Comparison of ENCODE assay signal across 12 cellular contexts in the genomic region with DNA sequence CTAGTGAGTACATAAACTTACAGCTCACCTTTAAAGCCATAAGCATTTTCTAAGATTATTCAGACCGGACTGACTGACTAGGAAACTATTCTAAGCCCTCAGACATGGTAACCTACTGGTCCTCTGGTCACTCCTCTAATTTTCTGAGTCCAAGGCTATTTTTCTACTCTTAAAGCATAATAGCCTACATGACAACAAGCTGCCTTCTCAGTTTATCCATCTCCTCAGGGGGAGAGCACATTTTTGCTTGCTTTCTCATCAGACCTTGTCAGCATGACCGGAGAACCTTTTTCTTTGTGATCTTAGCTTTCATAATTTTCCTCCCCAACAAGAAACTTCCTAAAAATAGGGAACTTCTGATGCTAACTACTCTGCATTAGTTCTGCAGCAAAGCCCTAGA.
"Had no signal": no experiment of that assay in that cellular context is flagged by ENCODE, and none has a peak within 500 bp of the region (broad histone marks: within the 10 kb centered on the region; RNA-seq: fewer than 3 reads in every experiment).

No MANE protein-coding gene starts in this region.

- H3K4me1 ChIP-seq: esophagus muscularis mucosa, pancreas, tibial artery, vagina had no signal

- H3K27ac ChIP-seq: esophagus muscularis mucosa, pancreas, tibial artery, vagina, VCaP had no signal

- DNase-seq: activated CD4-positive, alpha-beta memory T cell treated with anti-CD3 and anti-CD28 coated beads for 36 hours; activated CD8-positive, alpha-beta memory T cell treated with anti-CD3 and anti-CD28 coated beads, Interleukin-2, amount 50 U/mL, for 48 hours; activated naive CD4-positive, alpha-beta T cell treated with Interleukin-2 at 50 U/mL for 16 hours; activated naive CD8-positive, alpha-beta T cell treated with anti-CD3 and anti-CD28 coated beads, Interleukin-2, amount 50 U/mL, for 24 hours; foreskin fibroblast; pancreas; T-helper 9 cell; tibial artery had no signal

- H3K27me3 ChIP-seq: esophagus muscularis mucosa, pancreas, tibial artery, vagina had no signal

- ATAC-seq: activated naive CD8-positive, alpha-beta T cell treated with anti-CD3 and anti-CD28 coated beads, Interleukin-2, amount 50 U/mL, for 24 hours; left lobe of liver; pancreas had no signal

- H3K4me3 ChIP-seq: esophagus muscularis mucosa, pancreas, tibial artery, vagina had no signal

- H3K9me3 ChIP-seq: esophagus muscularis mucosa, pancreas, tibial artery, vagina had no signal
